In genomic region chr3:71063768-71064287, GRCh38 we compare ENCODE assay signal across 1 cellular context.
TF ChIP-seq lines count a peak whose summit lies in the region.

No MANE protein-coding gene starts in this region.

TF ChIP-seq in SK-N-SH treated with all-trans-retinoic acid at 6 μM for 48 hours, 23 proteins besides CTCF, POLR2A, EP300 and RAD21 (continued from another document):
- TF ChIP-seq, protein P1, sequence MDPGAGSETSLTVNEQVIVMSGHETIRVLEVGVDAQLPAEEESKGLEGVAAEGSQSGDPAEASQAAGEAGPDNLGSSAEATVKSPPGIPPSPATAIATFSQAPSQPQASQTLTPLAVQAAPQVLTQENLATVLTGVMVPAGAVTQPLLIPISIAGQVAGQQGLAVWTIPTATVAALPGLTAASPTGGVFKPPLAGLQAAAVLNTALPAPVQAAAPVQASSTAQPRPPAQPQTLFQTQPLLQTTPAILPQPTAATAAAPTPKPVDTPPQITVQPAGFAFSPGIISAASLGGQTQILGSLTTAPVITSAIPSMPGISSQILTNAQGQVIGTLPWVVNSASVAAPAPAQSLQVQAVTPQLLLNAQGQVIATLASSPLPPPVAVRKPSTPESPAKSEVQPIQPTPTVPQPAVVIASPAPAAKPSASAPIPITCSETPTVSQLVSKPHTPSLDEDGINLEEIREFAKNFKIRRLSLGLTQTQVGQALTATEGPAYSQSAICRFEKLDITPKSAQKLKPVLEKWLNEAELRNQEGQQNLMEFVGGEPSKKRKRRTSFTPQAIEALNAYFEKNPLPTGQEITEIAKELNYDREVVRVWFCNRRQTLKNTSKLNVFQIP (CRISPR knock-in tag; IDR thresholded peaks at IDR 0.05; ENCODE audit: borderline replicate concordance, low read depth), result no peak
- no peak for TF ChIP-seq ZFP3 (CRISPR knock-in tag; IDR thresholded peaks at IDR 0.05)
- no peak for TF ChIP-seq GLIS3 (CRISPR knock-in tag; IDR thresholded peaks at IDR 0.05)
- no peak for TF ChIP-seq PPARA (CRISPR knock-in tag; IDR thresholded peaks at IDR 0.05; ENCODE audit: borderline replicate concordance)
